In genomic region chr20:23435675-23436539, GRCh38 we compare ENCODE assay signal across 1 cellular context.
TF ChIP-seq lines count a peak whose summit lies in the region.

No MANE protein-coding gene starts in this region.

TF ChIP-seq in SK-N-SH treated with all-trans-retinoic acid at 6 μM for 48 hours, 23 proteins besides CTCF, POLR2A, EP300 and RAD21 (continued from another document):
- TF ChIP-seq ARNTL (CRISPR knock-in tag; IDR thresholded peaks at IDR 0.05; ENCODE audit: borderline replicate concordance, low read depth): no peak
